ENCODE assay signal across 1 cellular context in the genomic region with DNA sequence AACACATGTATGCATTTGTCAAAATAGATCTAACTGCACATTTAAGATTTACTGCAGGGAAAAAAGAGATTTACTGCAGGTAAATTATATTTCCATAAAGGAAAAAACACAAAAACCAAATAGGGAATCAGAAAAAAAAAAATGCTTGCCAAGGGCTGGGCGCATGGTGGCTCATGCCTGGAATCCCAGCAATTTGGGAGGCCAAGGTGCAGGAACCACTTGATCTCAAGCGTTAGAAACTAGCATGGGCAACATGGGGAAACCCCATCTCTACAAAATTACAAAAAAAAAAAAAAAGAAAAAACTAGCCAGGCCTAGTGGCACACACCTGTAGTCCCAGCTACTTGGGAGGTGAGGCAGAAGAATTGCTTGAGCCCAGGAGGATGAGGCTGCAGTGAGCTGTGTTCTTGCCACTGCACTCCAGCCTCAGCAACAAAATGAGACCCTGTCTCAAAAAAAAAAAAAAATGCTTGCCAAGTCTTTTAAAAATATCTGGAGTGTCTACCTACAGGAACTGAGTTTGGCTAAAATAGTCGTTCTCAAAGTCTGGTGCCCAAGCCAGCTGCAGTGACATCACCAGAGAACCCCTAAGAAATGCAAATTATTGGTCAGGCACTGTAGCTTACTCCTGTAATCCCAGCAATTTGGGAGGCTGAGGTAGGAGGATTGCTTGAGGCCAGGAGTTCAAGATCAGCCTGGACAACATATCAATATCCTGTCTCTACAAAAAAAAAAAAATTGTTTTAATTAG.
TF ChIP-seq lines count a peak whose summit lies in the region.

No MANE protein-coding gene starts in this region.

TF ChIP-seq in A549, 52 proteins besides CTCF, POLR2A, EP300 and RAD21 (continued from another document):
- TF ChIP-seq, protein P1, sequence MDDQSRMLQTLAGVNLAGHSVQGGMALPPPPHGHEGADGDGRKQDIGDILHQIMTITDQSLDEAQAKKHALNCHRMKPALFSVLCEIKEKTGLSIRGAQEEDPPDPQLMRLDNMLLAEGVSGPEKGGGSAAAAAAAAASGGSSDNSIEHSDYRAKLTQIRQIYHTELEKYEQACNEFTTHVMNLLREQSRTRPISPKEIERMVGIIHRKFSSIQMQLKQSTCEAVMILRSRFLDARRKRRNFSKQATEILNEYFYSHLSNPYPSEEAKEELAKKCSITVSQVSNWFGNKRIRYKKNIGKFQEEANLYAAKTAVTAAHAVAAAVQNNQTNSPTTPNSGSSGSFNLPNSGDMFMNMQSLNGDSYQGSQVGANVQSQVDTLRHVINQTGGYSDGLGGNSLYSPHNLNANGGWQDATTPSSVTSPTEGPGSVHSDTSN (IDR thresholded peaks at IDR 0.05): no peak
- TF ChIP-seq RNF2 (IDR thresholded peaks at IDR 0.05; ENCODE audit: borderline replicate concordance, low read depth): no peak
- TF ChIP-seq SMC3 (IDR thresholded peaks at IDR 0.05): no peak
- TF ChIP-seq HOXB5 (CRISPR knock-in tag; IDR thresholded peaks at IDR 0.05): no peak
